Comparison of ENCODE assay signal across 20 cellular contexts in genomic region chr1:242723044-242723742, GRCh38.
DNase-seq lines count a peak whose midpoint lies in the region; ATAC-seq lines count a peak whose summit lies in the region.
"Had no signal": no experiment of that assay in that cellular context is flagged by ENCODE, and none has a peak within 500 bp of the region (broad histone marks: within the 10 kb centered on the region; RNA-seq: fewer than 3 reads in every experiment).

No MANE protein-coding gene starts in this region.

- no peak for DNase-seq in Right ventricle myocardium superior
- no peak for DNase-seq in left cardiac atrium
- peak; percentile 17 for DNase-seq in NCI-H2227 (lab: John Stamatoyannopoulos, UW; ENCODE audit: unreplicated experiment)
- DNase-seq in left ventricle myocardium superior: no peak
- peak; percentile 9 for DNase-seq in retina
- DNase-seq in NCI-H82 (lab: John Stamatoyannopoulos, UW): no peak
- no peak for DNase-seq in NCI-H526 (lab: John Stamatoyannopoulos, UW)
- no peak for DNase-seq in 8988T
- DNase-seq: CD8-positive, alpha-beta memory T cell; DMS 273 treated with DMSO at 0.1 percent for 48 hours; DND-41; Karpas-422; NCI-H1092; NCI-H1436; NCI-H1930; NCI-H446; NCI-H524 treated with DMSO at 0.1 percent for 48 hours; RPMI8226; SHP77 treated with DMSO at 0.1 percent for 48 hours; T-helper 1 cell had no signal

- intact Hi-C loops in Right ventricle myocardium superior (cut with DNase I): no loop called here
- intact Hi-C loops in left cardiac atrium (cut with DNase I): no loop called here
- intact Hi-C loops in left ventricle myocardium superior (cut with micrococcal nuclease): no loop called here

- ATAC-seq in Right ventricle myocardium superior (ENCODE audit: poor library complexity) (peak; percentile 85), left cardiac atrium (no peak), left ventricle myocardium superior (peak; percentile 93)

Comparison
In these comparisons a context has a peak if more than half of its experiments do, and no peak if none do; other contexts are left out.
1. ATAC-seq: peak in Right ventricle myocardium superior (single experiment) and left ventricle myocardium superior (single experiment); none in left cardiac atrium (0 of 2).
2. DNase-seq: peak in NCI-H2227 (single experiment) and retina (single experiment); none in Right ventricle myocardium superior (single experiment), left cardiac atrium (single experiment), left ventricle myocardium superior (single experiment), NCI-H82 (single experiment), NCI-H526 (0 of 2) and 8988T (single experiment).